8 cellular contexts compared by ENCODE assay signal in the genomic region with DNA sequence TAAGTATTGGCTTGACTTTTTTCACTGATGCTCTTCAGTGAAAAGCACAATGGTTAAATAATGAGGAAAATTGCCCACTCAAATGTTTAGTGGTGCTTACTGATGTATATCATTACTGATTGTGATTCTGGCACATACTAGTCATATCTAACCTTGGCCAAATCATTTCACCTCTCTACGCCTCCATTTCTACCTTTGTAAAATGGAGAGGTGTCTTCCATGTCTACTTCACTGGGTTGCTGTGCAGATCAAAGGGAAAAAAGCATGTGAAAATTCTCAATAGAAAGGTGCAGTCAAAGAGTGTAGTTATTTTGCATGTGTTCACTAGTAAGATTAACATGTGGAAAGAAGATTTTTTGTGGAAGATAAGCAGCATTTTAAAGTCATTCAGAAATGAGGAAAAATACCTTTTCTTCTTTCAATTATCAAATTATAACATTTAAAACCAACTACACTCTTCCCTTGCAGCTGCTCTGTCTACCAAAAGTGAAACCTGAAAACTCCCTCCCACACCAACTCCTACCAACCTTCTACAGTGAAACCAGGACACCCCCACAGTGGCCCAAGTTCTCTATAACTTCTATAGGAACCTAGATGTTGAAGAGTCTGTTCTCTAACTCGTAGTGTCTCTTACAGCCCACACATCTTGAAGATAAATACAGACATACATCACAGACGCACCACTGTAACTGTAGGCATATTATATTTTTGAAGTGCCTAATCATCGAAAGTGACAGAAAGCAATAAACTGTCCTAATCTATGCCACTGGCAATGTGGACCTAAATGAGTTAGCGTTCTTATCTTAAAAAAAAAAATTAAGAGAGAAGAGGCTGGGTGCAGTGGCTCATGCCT.
DNase-seq lines count a peak whose midpoint lies in the region; ATAC-seq and TF ChIP-seq lines count a peak whose summit lies in the region.

No MANE protein-coding gene starts in this region.

- H3K9ac ChIP-seq in subcutaneous abdominal adipose tissue (ENCODE audit: low read length in 5 of 5), result peak overlapping the region in 2 of 5 donors; percentile 16 to 58

- no peaks in the 10 kb centered on the region for H3K27me3 ChIP-seq in subcutaneous abdominal adipose tissue (ENCODE audit: control insufficient read depth in 5 of 5, insufficient read depth in 4 of 5, low read length in 5 of 5)

- no peak overlapping the region for H3K27ac ChIP-seq in HEK293 (ENCODE audit: extremely low read depth, low read depth, low read length)
- H3K27ac ChIP-seq in coronary artery, result no peak overlapping the region
- no peak overlapping the region for H3K27ac ChIP-seq in subcutaneous abdominal adipose tissue (ENCODE audit: low read depth, low read length)

- H3K4me3 ChIP-seq in HEK293 (ENCODE audit: low read depth, low read length) (no peak overlapping the region), coronary artery (peak overlapping the region; percentile 10), subcutaneous abdominal adipose tissue (ENCODE audit: low read depth in 1 of 5, low read length in 5 of 5) (peak overlapping the region; percentile 47 to 67 (median 47))

- H3K9me3 ChIP-seq in HEK293 (ENCODE audit: control insufficient read depth, insufficient read depth, low read depth, low read length) (no peaks in the 10 kb centered on the region), subcutaneous abdominal adipose tissue (ENCODE audit: control insufficient read depth in 5 of 5, low read length in 5 of 5) (no peaks in the 10 kb centered on the region)

- H3K36me3 ChIP-seq in HEK293 (ENCODE audit: control insufficient read depth in 2 of 2, insufficient read depth in 1 of 2, low read length in 2 of 2) (no peaks in the 10 kb centered on the region), subcutaneous abdominal adipose tissue (ENCODE audit: control insufficient read depth in 5 of 5, insufficient read depth in 5 of 5, low read length in 5 of 5) (no peaks in the 10 kb centered on the region)

- peak; percentile 78 for ATAC-seq in GM18517 (IDR thresholded peaks at IDR 0.05; ENCODE audit: unreplicated experiment)

- peak; percentile 35 for DNase-seq in NCI-H1105 treated with DMSO at 0.1 percent for 48 hours (lab: John Stamatoyannopoulos, UW)
- DNase-seq in coronary artery (ENCODE audit: low spot score), result no peak
- DNase-seq in SW 1271 (lab: John Stamatoyannopoulos, UW), result no peak
- DNase-seq in NCI-H446 treated with DMSO at 0.1 percent for 48 hours (lab: John Stamatoyannopoulos, UW), result no peak
- DNase-seq in DMS53 treated with DMSO at 0.1 percent for 48 hours (lab: John Stamatoyannopoulos, UW; ENCODE audit: unreplicated experiment), result no peak

- H3K4me1 ChIP-seq in HEK293 (ENCODE audit: control insufficient read depth, insufficient read depth, low read length), result no peaks in the 10 kb centered on the region
- H3K4me1 ChIP-seq in subcutaneous abdominal adipose tissue (ENCODE audit: control insufficient read depth in 5 of 5, insufficient read depth in 5 of 5, low read length in 5 of 5), result peaks cover 0 to 7% (median 6%) of the 10 kb centered on the region in 5 donors

- CTCF ChIA-PET in HEK293 (lab: Yijun Ruan, JAX), result interaction anchor here (0.7 to 1.3 kb wide), 3 partner anchors 85 to 314 kb away, joined by 3 read pairs; no protein-coding TSS in a partner anchor

- POLR2A ChIA-PET in HEK293 (lab: Yijun Ruan, JAX), result no interaction called here

- TF ChIP-seq CTCF in HEK293 (tag by site-specific recombination; IDR thresholded peaks at IDR 0.05) (no peak), coronary artery (IDR thresholded peaks at IDR 0.05) (no peak)

TF ChIP-seq in HEK293, 187 proteins besides CTCF, POLR2A, EP300 and RAD21:
- peak; percentile 53; the same call in 1 of the 2 replicates for TF ChIP-seq ZFHX2 (tag by site-specific recombination; conservative IDR thresholded peaks at IDR 0.05)
- TF ChIP-seq KLF9 (tag by site-specific recombination; IDR thresholded peaks at IDR 0.05; ENCODE audit: low read depth), result no peak
- TF ChIP-seq EGR2 (tag by site-specific recombination; IDR thresholded peaks at IDR 0.05; ENCODE audit: low read depth), result peak; percentile 68
- no peak for TF ChIP-seq SETDB1 (IDR thresholded peaks at IDR 0.05; ENCODE audit: insufficient read length, low read length)
